In the genomic region with DNA sequence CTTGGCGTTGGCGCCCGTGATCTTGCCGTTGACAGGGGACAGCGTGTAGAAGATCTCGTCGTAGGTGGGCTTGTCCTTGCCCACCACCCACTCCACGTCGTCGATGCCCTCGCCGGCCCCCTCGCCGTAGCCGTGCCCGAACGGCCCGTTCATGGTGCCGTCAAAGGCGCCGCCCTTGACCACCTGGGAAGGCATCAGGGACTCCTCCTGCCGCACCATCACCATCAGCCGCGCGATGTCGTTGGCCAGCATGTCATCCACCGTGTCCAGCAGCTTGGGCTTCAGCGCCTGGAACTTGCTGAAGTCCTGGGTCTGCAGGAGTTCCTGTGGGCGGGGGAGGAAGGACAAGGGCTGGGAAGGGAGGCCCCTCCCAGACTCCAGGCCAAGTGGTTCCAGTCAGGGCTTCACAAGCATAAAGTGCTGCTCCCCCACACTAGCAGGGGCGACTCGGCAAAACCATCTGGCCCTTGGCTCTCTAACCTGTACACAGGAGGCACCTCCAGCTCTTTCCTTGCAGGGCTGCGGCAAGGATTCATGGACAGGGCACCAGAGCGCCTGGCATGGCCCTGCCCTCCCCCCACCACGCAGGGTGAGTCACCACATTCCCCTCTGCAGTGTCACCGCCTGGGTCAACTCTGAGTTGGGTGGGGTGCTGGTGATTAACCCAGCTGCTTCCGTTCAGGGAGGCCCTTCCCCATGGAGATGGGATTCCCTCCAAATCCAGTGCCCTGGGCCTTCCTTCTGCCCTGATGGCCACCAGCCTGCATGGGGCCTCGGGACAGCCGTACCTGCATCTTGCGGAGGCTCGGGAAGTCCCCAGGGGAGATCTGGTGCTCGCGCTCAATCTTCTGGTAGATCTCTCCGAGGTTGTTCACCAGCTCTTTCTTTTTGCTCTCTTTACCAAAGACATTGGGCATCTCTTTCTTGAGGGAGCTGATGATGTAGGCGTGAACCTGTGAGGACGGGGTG, we compare ENCODE assay signal across 9 cellular contexts. TPM values are rescaled to one million over a fixed set of nuclear protein-coding genes. Genes with fewer than 3 reads are reported as not detected.
DNase-seq lines count a peak whose midpoint lies in the region; ATAC-seq and TF ChIP-seq lines count a peak whose summit lies in the region.
"Had no signal": no experiment of that assay in that cellular context is flagged by ENCODE, and none has a peak within 500 bp of the region (broad histone marks: within the 10 kb centered on the region; RNA-seq: fewer than 3 reads in every experiment).

No MANE protein-coding gene starts in this region.

- intact Hi-C loops in uterus (cut with DNase I; ENCODE audit: low total_unique reads): no loop called here

- no peak for ATAC-seq in HG02885 (IDR thresholded peaks at IDR 0.05; ENCODE audit: poor library complexity, unreplicated experiment)

- no peaks in the 10 kb centered on the region for H3K27me3 Mint-ChIP-seq in endodermal cell (ENCODE audit: insufficient read depth)

- TF ChIP-seq CTCF in endodermal cell (conservative IDR thresholded peaks at IDR 0.05) (no peak), uterus (IDR thresholded peaks at IDR 0.05) (peak in 1 of 4 experiments; percentile 6)

- H3K9me3 ChIP-seq in endodermal cell (ENCODE audit: control insufficient read depth, low read length): no peaks in the 10 kb centered on the region
- no peaks in the 10 kb centered on the region for H3K9me3 ChIP-seq in muscle layer of colon (ENCODE audit: low read length)
- H3K9me3 ChIP-seq in uterus: no peaks in the 10 kb centered on the region

- H3K4me3 ChIP-seq in endodermal cell (ENCODE audit: low read length) (no peak overlapping the region), muscle layer of colon (ENCODE audit: low read depth in 1 of 2, low read length in 2 of 2) (no peak overlapping the region), uterus (no peak overlapping the region)

- H3K4me1 ChIP-seq in endodermal cell (ENCODE audit: control insufficient read depth, insufficient read depth, low read length) (no peaks in the 10 kb centered on the region), muscle layer of colon (ENCODE audit: insufficient read depth, low read length) (peaks cover 58% of the 10 kb centered on the region), uterus (peaks cover 14 to 20% of the 10 kb centered on the region in 2 donors)

- H3K27me3 ChIP-seq in endodermal cell (ENCODE audit: control insufficient read depth, insufficient read depth, low read length, poor library complexity, severe bottlenecking): no peaks in the 10 kb centered on the region
- no peaks in the 10 kb centered on the region for H3K27me3 ChIP-seq in muscle layer of colon (ENCODE audit: control insufficient read depth in 1 of 2, insufficient read depth in 2 of 2, low read length in 2 of 2)
- no peaks in the 10 kb centered on the region for H3K27me3 ChIP-seq in uterus

- peak overlapping the region; percentile 61 for H3K27ac Mint-ChIP-seq in endodermal cell

- WGBS in endodermal cell (ENCODE audit: insufficient coverage in 1 of 2, insufficient read length in 1 of 2), 2 experiments: 90 to 92% methylated on average over 17 to 45 of the region's 45 CpGs

- peaks cover 13% of the 10 kb centered on the region for H3K36me3 Mint-ChIP-seq in endodermal cell (ENCODE audit: low read depth)

- H3K9me3 Mint-ChIP-seq in endodermal cell: no peaks in the 10 kb centered on the region

- no peak for TF ChIP-seq POLR2A in uterus (IDR thresholded peaks at IDR 0.05)

- H3K36me3 ChIP-seq in endodermal cell (ENCODE audit: control insufficient read depth, insufficient read depth, low read length) (peaks cover 26% of the 10 kb centered on the region), muscle layer of colon (ENCODE audit: insufficient read depth, low read length) (peaks cover 43% of the 10 kb centered on the region), uterus (no peaks in the 10 kb centered on the region)

- DNase-seq in activated T-cell treated with anti-CD3 and anti-CD28 coated beads, Interleukin-2, amount 50 U/mL, for 1 hour: peak; percentile 65
- DNase-seq in activated T-cell treated with anti-CD3 and anti-CD28 coated beads for 4 hours (no peak), UCSD-AML1 (lab: John Stamatoyannopoulos, UW; ENCODE audit: unreplicated experiment) (peak; percentile 39), endodermal cell (peak; percentile 79), uterus (peak; percentile 81 to 88), NCI-H82 (lab: John Stamatoyannopoulos, UW) (no peak)
- DNase-seq: DND-41 had no signal

- H3K9ac ChIP-seq in endodermal cell (ENCODE audit: extremely low read depth, low read length, poor library complexity, severe bottlenecking) (no peak overlapping the region), muscle layer of colon (ENCODE audit: low read length) (no peak overlapping the region)

- peaks cover 10% of the 10 kb centered on the region for H3K4me1 Mint-ChIP-seq in endodermal cell

- H3K27ac ChIP-seq in endodermal cell (ENCODE audit: low read depth, low read length) (no peak overlapping the region), muscle layer of colon (ENCODE audit: low read depth, low read length) (peak overlapping the region; percentile 64), uterus (peak overlapping the region; percentile 74 to 76)

- no peak overlapping the region for H3K4me3 Mint-ChIP-seq in endodermal cell

RNA-seq across cellular contexts. Expression of a gene that starts 10.4 kb away (rescaled TPM):
- total RNA-seq in endodermal cell: 10 to 100 TPM; 11.1 to 12.6 TPM
- 2.0 TPM for polyA plus RNA-seq in endodermal cell (2013, experiment 1 of 2)
- polyA plus RNA-seq in endodermal cell (2013, experiment 2 of 2): 1.7 TPM
- total RNA-seq in uterus: 1 to 10 TPM in 1 of 4 donors, under 1 TPM in 3; under 0.01 to 2.7 (median 0.30) TPM

RNA-seq across cellular contexts. Expression of a gene that starts 23.6 kb away (rescaled TPM):
- 10 to 100 TPM; 39.7 to 43.8 TPM for total RNA-seq in endodermal cell
- polyA plus RNA-seq in endodermal cell (2013, experiment 1 of 2): 33.1 TPM
- 32.7 TPM for polyA plus RNA-seq in endodermal cell (2013, experiment 2 of 2)
- 10 to 100 TPM in 3 of 4 donors, 1 to 10 TPM in 1; 3.5 to 78.7 (median 36.9) TPM for total RNA-seq in uterus

RNA-seq across cellular contexts. Expression of a gene that starts 44.5 kb away (rescaled TPM):
- 10 to 100 TPM; 44.5 to 48.7 TPM for total RNA-seq in endodermal cell
- 48.7 TPM for polyA plus RNA-seq in endodermal cell (2013, experiment 1 of 2)
- 44.3 TPM for polyA plus RNA-seq in endodermal cell (2013, experiment 2 of 2)
- total RNA-seq in uterus: 10 to 100 TPM in 2 of 4 donors, 1 to 10 TPM in 2; 3.8 to 26.2 (median 14.9) TPM

RNA-seq across cellular contexts. Expression of a gene that starts 51.8 kb away (rescaled TPM):
- total RNA-seq in endodermal cell (10 to 100 TPM; 24.7 to 32.4 TPM), uterus (10 to 100 TPM; 10.2 to 49.1 (median 24.4) TPM)
- 20.7 TPM for polyA plus RNA-seq in endodermal cell (2013, experiment 1 of 2)
- 18.3 TPM for polyA plus RNA-seq in endodermal cell (2013, experiment 2 of 2)

Comparison
In these comparisons a context has a peak if more than half of its experiments do, and no peak if none do; other contexts are left out.
1. DNase-seq: peak in activated T-cell treated with anti-CD3 and anti-CD28 coated beads, Interleukin-2, amount 50 U/mL, for 1 hour (single experiment), UCSD-AML1 (single experiment), endodermal cell (single experiment) and uterus (2 of 2); none in activated T-cell treated with anti-CD3 and anti-CD28 coated beads for 4 hours (single experiment) and NCI-H82 (single experiment).